Comparison of ENCODE assay signal across 15 cellular contexts in genomic region chr1:18900303-18900841, GRCh38. TPM values are rescaled to one million over a fixed set of nuclear protein-coding genes. Genes with fewer than 3 reads are reported as not detected.
DNase-seq lines count a peak whose midpoint lies in the region; ATAC-seq and TF ChIP-seq lines count a peak whose summit lies in the region.
"Had no signal": no experiment of that assay in that cellular context is flagged by ENCODE, and none has a peak within 500 bp of the region (broad histone marks: within the 10 kb centered on the region; RNA-seq: fewer than 3 reads in every experiment).

No MANE protein-coding gene starts in this region.

- H3K9me3 Mint-ChIP-seq in CD4-positive, CD25-positive, alpha-beta regulatory T cell, result no peaks in the 10 kb centered on the region
- no peaks in the 10 kb centered on the region for H3K9me3 Mint-ChIP-seq in activated T-helper 1 cell treated with anti-CD3 and anti-CD28 coated beads, Interleukin-12 subunit alpha, Interleukin-12 subunit beta, Interleukin-2, Interleukin-4 antibody, amounts not matched to agents 30 ng/mL and 10 ng/mL and 1 ng/mL, durations not matched to agents 14 hours and 24 hours and 36 hours
- no peaks in the 10 kb centered on the region for H3K9me3 Mint-ChIP-seq in Calu3 (ENCODE audit: low read depth, unreplicated experiment)
- H3K9me3 Mint-ChIP-seq: CD4-positive, alpha-beta memory T cell had no signal

- H3K27ac ChIP-seq in CD4-positive, CD25-positive, alpha-beta regulatory T cell (ENCODE audit: insufficient read depth, low read length, poor library complexity, severe bottlenecking), result no peak overlapping the region
- H3K27ac ChIP-seq in right lobe of liver, result peak overlapping the region; percentile 4 to 96 (median 6)
- H3K27ac ChIP-seq: KMS-11, lower lobe of right lung had no signal

- no peaks in the 10 kb centered on the region for H3K27me3 ChIP-seq in CD4-positive, CD25-positive, alpha-beta regulatory T cell (ENCODE audit: control insufficient read depth, insufficient read depth, low read length)
- no peaks in the 10 kb centered on the region for H3K27me3 ChIP-seq in right lobe of liver
- H3K27me3 ChIP-seq: neutrophil had no signal

- DNase-seq in CD4-positive, CD25-positive, alpha-beta regulatory T cell, result peak in 1 of 3 donors; percentile 39
- DNase-seq in DMS79 treated with DMSO at 0.1 percent for 48 hours (lab: John Stamatoyannopoulos, UW), result peak; percentile 56
- DNase-seq in activated T-helper 1 cell treated with anti-CD3 and anti-CD28 coated beads, Interleukin-12 subunit alpha, Interleukin-12 subunit beta, Interleukin-2, Interleukin-4 antibody, amounts not matched to agents 30 ng/mL and 10 ng/mL and 1 ng/mL, durations not matched to agents 14 hours and 24 hours and 36 hours (ENCODE audit: low spot score), result no peak
- peak; percentile 68 to 90 (median 82) for DNase-seq in right lobe of liver
- DNase-seq in Calu3, result no peak
- DNase-seq in LoVo (ENCODE audit: low spot score), result no peak
- DNase-seq: lower lobe of right lung, NCI-H2029, NCI-H748 treated with DMSO at 0.1 percent for 48 hours had no signal

- no peaks in the 10 kb centered on the region for H3K36me3 ChIP-seq in CD4-positive, CD25-positive, alpha-beta regulatory T cell (ENCODE audit: control insufficient read depth, insufficient read depth, low read length)
- H3K36me3 ChIP-seq in right lobe of liver, result peaks cover 0 to 9% (median 4%) of the 10 kb centered on the region in 4 donors

- peaks cover 10 to 45% (median 16%) of the 10 kb centered on the region in 4 donors for H3K4me1 Mint-ChIP-seq in CD4-positive, CD25-positive, alpha-beta regulatory T cell
- peaks cover 39% of the 10 kb centered on the region for H3K4me1 Mint-ChIP-seq in activated T-helper 1 cell treated with anti-CD3 and anti-CD28 coated beads, Interleukin-12 subunit alpha, Interleukin-12 subunit beta, Interleukin-2, Interleukin-4 antibody, amounts not matched to agents 30 ng/mL and 10 ng/mL and 1 ng/mL, durations not matched to agents 14 hours and 24 hours and 36 hours (ENCODE audit: low read depth)
- peaks cover 14% of the 10 kb centered on the region for H3K4me1 Mint-ChIP-seq in Calu3 (ENCODE audit: low read depth, unreplicated experiment)

- H3K9me3 ChIP-seq in CD4-positive, CD25-positive, alpha-beta regulatory T cell (ENCODE audit: control insufficient read depth in 2 of 2, low read length in 2 of 2), result no peaks in the 10 kb centered on the region
- H3K9me3 ChIP-seq in right lobe of liver, result no peaks in the 10 kb centered on the region
- H3K9me3 ChIP-seq: lower lobe of right lung, neutrophil had no signal

- peak; percentile 45 for TF ChIP-seq POLR2A in right lobe of liver (IDR thresholded peaks at IDR 0.05)

- no peak overlapping the region for H3K4me3 ChIP-seq in CD4-positive, CD25-positive, alpha-beta regulatory T cell (ENCODE audit: low read depth, low read length)
- peak overlapping the region; percentile 92 to 99 (median 94) for H3K4me3 ChIP-seq in right lobe of liver
- H3K4me3 ChIP-seq: lower lobe of right lung had no signal

- H3K27ac Mint-ChIP-seq in CD4-positive, CD25-positive, alpha-beta regulatory T cell, result no peak overlapping the region
- peak overlapping the region; percentile 23 for H3K27ac Mint-ChIP-seq in activated T-helper 1 cell treated with anti-CD3 and anti-CD28 coated beads, Interleukin-12 subunit alpha, Interleukin-12 subunit beta, Interleukin-2, Interleukin-4 antibody, amounts not matched to agents 30 ng/mL and 10 ng/mL and 1 ng/mL, durations not matched to agents 14 hours and 24 hours and 36 hours
- H3K27ac Mint-ChIP-seq in Calu3 (ENCODE audit: unreplicated experiment), result no peak overlapping the region

- BruUV-seq in Calu3 (replicated peaks; lab: Mats Ljungman, UMichigan), result no TSS peak

- TF ChIP-seq CTCF in right lobe of liver (IDR thresholded peaks at IDR 0.05), result no peak
- TF ChIP-seq CTCF in Calu3 (IDR thresholded peaks at IDR 0.05; ENCODE audit: unreplicated experiment), result no peak

- CTCF ChIA-PET in Calu3 (lab: Charles Lee), result interaction anchor here (1.5 kb wide), 1 partner anchor 13 kb away, joined by 3 read pairs; no protein-coding TSS in a partner anchor

- 34% methylated on average over 5 of the region's 10 CpGs for WGBS in right lobe of liver (ENCODE audit: insufficient coverage, low coverage, low lambda C conversion rate, missing lambda C conversion rate)

- no peak for ATAC-seq in CD4-positive, CD25-positive, alpha-beta regulatory T cell (ENCODE audit: low read depth in 2 of 2)
- ATAC-seq in right lobe of liver (peak; percentile 36 to 61 (median 39)), HG02588 (IDR thresholded peaks at IDR 0.05; ENCODE audit: unreplicated experiment) (no peak)
- ATAC-seq: esophagus mucosa, lower lobe of right lung had no signal

- no peaks in the 10 kb centered on the region for H3K36me3 Mint-ChIP-seq in CD4-positive, CD25-positive, alpha-beta regulatory T cell
- peaks cover 3% of the 10 kb centered on the region for H3K36me3 Mint-ChIP-seq in activated T-helper 1 cell treated with anti-CD3 and anti-CD28 coated beads, Interleukin-12 subunit alpha, Interleukin-12 subunit beta, Interleukin-2, Interleukin-4 antibody, amounts not matched to agents 30 ng/mL and 10 ng/mL and 1 ng/mL, durations not matched to agents 14 hours and 24 hours and 36 hours (ENCODE audit: low read depth)
- H3K36me3 Mint-ChIP-seq in Calu3 (ENCODE audit: insufficient read depth, unreplicated experiment), result peaks cover 19% of the 10 kb centered on the region

- intact Hi-C loops in activated T-helper 1 cell treated with anti-CD3 and anti-CD28 coated beads, Interleukin-12 subunit alpha, Interleukin-12 subunit beta, Interleukin-2, Interleukin-4 antibody, amounts not matched to agents 30 ng/mL and 10 ng/mL and 1 ng/mL, durations not matched to agents 14 hours and 24 hours and 36 hours (cut with micrococcal nuclease), result loop anchor here (5.0 kb wide), 1 partner anchor 312 kb away; the partner anchor contains the start of gene UBR4
- intact Hi-C loops in right lobe of liver (cut with DNase I) (no loop called here), Calu3 (cut with micrococcal nuclease; ENCODE audit: unreplicated experiment) (loop anchor here (10.0 kb wide), 1 partner anchor 54 kb away; the partner anchor contains the start of gene IFFO2)

- H3K4me1 ChIP-seq in CD4-positive, CD25-positive, alpha-beta regulatory T cell (ENCODE audit: control insufficient read depth, insufficient read depth, low read length, poor library complexity, severe bottlenecking), result peaks cover 22% of the 10 kb centered on the region
- H3K4me1 ChIP-seq in right lobe of liver, result peaks cover 0 to 40% (median 20%) of the 10 kb centered on the region in 4 donors

- H3K27me3 Mint-ChIP-seq in CD4-positive, CD25-positive, alpha-beta regulatory T cell, result no peaks in the 10 kb centered on the region
- no peaks in the 10 kb centered on the region for H3K27me3 Mint-ChIP-seq in activated T-helper 1 cell treated with anti-CD3 and anti-CD28 coated beads, Interleukin-12 subunit alpha, Interleukin-12 subunit beta, Interleukin-2, Interleukin-4 antibody, amounts not matched to agents 30 ng/mL and 10 ng/mL and 1 ng/mL, durations not matched to agents 14 hours and 24 hours and 36 hours (ENCODE audit: insufficient read depth)
- no peaks in the 10 kb centered on the region for H3K27me3 Mint-ChIP-seq in Calu3 (ENCODE audit: unreplicated experiment)
- H3K27me3 Mint-ChIP-seq: CD4-positive, alpha-beta memory T cell had no signal

- H3K4me3 Mint-ChIP-seq in CD4-positive, CD25-positive, alpha-beta regulatory T cell, result peak overlapping the region; percentile 49 to 89 (median 78)
- peak overlapping the region; percentile 74 for H3K4me3 Mint-ChIP-seq in activated T-helper 1 cell treated with anti-CD3 and anti-CD28 coated beads, Interleukin-12 subunit alpha, Interleukin-12 subunit beta, Interleukin-2, Interleukin-4 antibody, amounts not matched to agents 30 ng/mL and 10 ng/mL and 1 ng/mL, durations not matched to agents 14 hours and 24 hours and 36 hours
- H3K4me3 Mint-ChIP-seq in Calu3 (ENCODE audit: low read depth, unreplicated experiment), result no peak overlapping the region

RNA-seq across cellular contexts. Expression of gene ALDH4A1, which starts 2.0 kb away (rescaled TPM):
- total RNA-seq in CD4-positive, CD25-positive, alpha-beta regulatory T cell, result 1.4 TPM
- polyA plus RNA-seq in CD4-positive, CD25-positive, alpha-beta regulatory T cell, result 1 to 10 TPM; 1.0 to 2.0 (median 1.5) TPM
- total RNA-seq in activated T-helper 1 cell treated with anti-CD3 and anti-CD28 coated beads, Interleukin-12 subunit alpha, Interleukin-12 subunit beta, Interleukin-2, Interleukin-4 antibody, amounts not matched to agents 30 ng/mL and 10 ng/mL and 1 ng/mL, durations not matched to agents 14 hours and 24 hours and 36 hours, result 3.9 and 4.4 TPM in 2 replicates
- total RNA-seq in right lobe of liver, result 100 to 1,000 TPM; 218 to 364 (median 265) TPM
- 10.1 and 10.7 TPM in 2 replicates for total RNA-seq in Calu3 (2022)

RNA-seq across cellular contexts. Expression of gene TAS1R2, which starts 40.9 kb away (rescaled TPM):
- not detected for total RNA-seq in CD4-positive, CD25-positive, alpha-beta regulatory T cell
- not detected for polyA plus RNA-seq in CD4-positive, CD25-positive, alpha-beta regulatory T cell
- total RNA-seq in activated T-helper 1 cell treated with anti-CD3 and anti-CD28 coated beads, Interleukin-12 subunit alpha, Interleukin-12 subunit beta, Interleukin-2, Interleukin-4 antibody, amounts not matched to agents 30 ng/mL and 10 ng/mL and 1 ng/mL, durations not matched to agents 14 hours and 24 hours and 36 hours, result not detected in 2 replicates
- total RNA-seq in right lobe of liver (under 1 TPM in 1 of 6 experiments, not detected in 5; 0.07 TPM), Calu3 (2022) (not detected in 2 replicates)
- total RNA-seq: CD4-positive, alpha-beta memory T cell; esophagus mucosa; H1; lower lobe of right lung had no signal
- polyA plus RNA-seq: CD4-positive, alpha-beta memory T cell; H1 had no signal

RNA-seq across cellular contexts. Expression of gene IFFO2, which starts 56.1 kb away (rescaled TPM):
- total RNA-seq in CD4-positive, CD25-positive, alpha-beta regulatory T cell, result 101 TPM
- 1 to 10 TPM; 1.4 to 4.7 (median 2.9) TPM for polyA plus RNA-seq in CD4-positive, CD25-positive, alpha-beta regulatory T cell
- 31.8 and 32.6 TPM in 2 replicates for total RNA-seq in activated T-helper 1 cell treated with anti-CD3 and anti-CD28 coated beads, Interleukin-12 subunit alpha, Interleukin-12 subunit beta, Interleukin-2, Interleukin-4 antibody, amounts not matched to agents 30 ng/mL and 10 ng/mL and 1 ng/mL, durations not matched to agents 14 hours and 24 hours and 36 hours
- total RNA-seq in right lobe of liver (10 to 100 TPM in 2 of 6 experiments, 1 to 10 TPM in 4; 2.9 to 12.7 (median 7.2) TPM), Calu3 (2022) (6.6 and 13.0 TPM in 2 replicates)

Comparison
In these comparisons a context has a peak if more than half of its experiments do, and no peak if none do; other contexts are left out.
1. ATAC-seq: peak in right lobe of liver (4 of 4); none in CD4-positive, CD25-positive, alpha-beta regulatory T cell (0 of 2) and HG02588 (single experiment).
2. DNase-seq: peak in DMS79 treated with DMSO at 0.1 percent for 48 hours (single experiment) and right lobe of liver (3 of 3); none in activated T-helper 1 cell treated with anti-CD3 and anti-CD28 coated beads, Interleukin-12 subunit alpha, Interleukin-12 subunit beta, Interleukin-2, Interleukin-4 antibody, amounts not matched to agents 30 ng/mL and 10 ng/mL and 1 ng/mL, durations not matched to agents 14 hours and 24 hours and 36 hours (single experiment), Calu3 (single experiment) and LoVo (single experiment).
3. RNA of gene ALDH4A1, which starts 2.0 kb away (total RNA-seq): 218 to 364 TPM in right lobe of liver; 10.1 to 10.7 TPM in Calu3, 3.9 to 4.4 TPM in activated T-helper 1 cell treated with anti-CD3 and anti-CD28 coated beads, Interleukin-12 subunit alpha, Interleukin-12 subunit beta, Interleukin-2, Interleukin-4 antibody, amounts not matched to agents 30 ng/mL and 10 ng/mL and 1 ng/mL, durations not matched to agents 14 hours and 24 hours and 36 hours and 1.4 TPM in CD4-positive, CD25-positive, alpha-beta regulatory T cell (single experiment); every median in the first group is over 10 times any median in the second.
4. intact Hi-C loops: an anchor here in activated T-helper 1 cell treated with anti-CD3 and anti-CD28 coated beads, Interleukin-12 subunit alpha, Interleukin-12 subunit beta, Interleukin-2, Interleukin-4 antibody, amounts not matched to agents 30 ng/mL and 10 ng/mL and 1 ng/mL, durations not matched to agents 14 hours and 24 hours and 36 hours (5.0 kb wide) and Calu3 (10.0 kb wide); none called in right lobe of liver.